1 cellular context compared by ENCODE assay signal in genomic region chr1:156025873-156026272, GRCh38.
TF ChIP-seq lines count a peak whose summit lies in the region.

No MANE protein-coding gene starts in this region.

TF ChIP-seq in GM12878, 131 proteins besides CTCF, POLR2A, EP300 and RAD21:
- 0 out of 2 replicates have a peak, but pooled peaks have one; percentile 21 for TF ChIP-seq YY1 (IDR thresholded peaks at IDR 0.05; ENCODE audit: low read depth, low read length)
- no peak for TF ChIP-seq CHD2 (IDR thresholded peaks at IDR 0.05; ENCODE audit: borderline replicate concordance, low read depth, low read length)
- peak; percentile 43; the same call in 1 of the 2 replicates for TF ChIP-seq SMC3 (IDR thresholded peaks at IDR 0.05; ENCODE audit: borderline replicate concordance, low read length)
